Comparison of ENCODE assay signal across 34 cellular contexts in genomic region chr10:109624939-109625338, GRCh38.
"Had no signal": no experiment of that assay in that cellular context is flagged by ENCODE, and none has a peak within 500 bp of the region (broad histone marks: within the 10 kb centered on the region; RNA-seq: fewer than 3 reads in every experiment).

No MANE protein-coding gene starts in this region.

- H3K9me3 Mint-ChIP-seq: activated CD8-positive, alpha-beta T cell treated with anti-CD3 and anti-CD28 coated beads for 36 hours; activated naive CD8-positive, alpha-beta T cell treated with anti-CD3 and anti-CD28 coated beads, Interleukin-2, amount 50 U/mL, for 24 hours had no signal

- H3K4me3 Mint-ChIP-seq: activated CD8-positive, alpha-beta T cell treated with anti-CD3 and anti-CD28 coated beads for 36 hours; activated naive CD8-positive, alpha-beta T cell; activated naive CD8-positive, alpha-beta T cell treated with anti-CD3 and anti-CD28 coated beads, Interleukin-2, amount 50 U/mL, for 24 hours; activated T-cell treated with anti-CD3 and anti-CD28 coated beads, Interleukin-2, amount 50 U/mL, for 4 hours; activated T-helper 17 cell treated with anti-CD3 and anti-CD28 coated beads, Interleukin-2, amount 50 U/mL, for 72 hours; brain; WTC11 had no signal

- H3K4me3 ChIP-seq: adrenal gland, breast epithelium, cardiac muscle cell, colonic mucosa, esophagus squamous epithelium, gastroesophageal sphincter had no signal

- H3K4me1 Mint-ChIP-seq: activated naive CD8-positive, alpha-beta T cell treated with anti-CD3 and anti-CD28 coated beads, Interleukin-2, amount 50 U/mL, for 24 hours; activated T-helper 17 cell treated with anti-CD3 and anti-CD28 coated beads, Interleukin-2, amount 50 U/mL, for 72 hours; brain had no signal

- H3K27me3 Mint-ChIP-seq: activated CD8-positive, alpha-beta T cell treated with anti-CD3 and anti-CD28 coated beads for 36 hours; activated naive CD8-positive, alpha-beta T cell; activated naive CD8-positive, alpha-beta T cell treated with anti-CD3 and anti-CD28 coated beads, Interleukin-2, amount 50 U/mL, for 24 hours; activated T-helper 17 cell treated with anti-CD3 and anti-CD28 coated beads, Interleukin-2, amount 50 U/mL, for 72 hours had no signal

- H3K36me3 ChIP-seq: adrenal gland, breast epithelium, cardiac muscle cell, colonic mucosa, esophagus squamous epithelium, gastroesophageal sphincter had no signal

- H3K4me1 ChIP-seq: adrenal gland, breast epithelium, colonic mucosa, esophagus squamous epithelium, gastroesophageal sphincter had no signal

- H3K9me3 ChIP-seq: adrenal gland, breast epithelium, colonic mucosa, esophagus squamous epithelium, gastroesophageal sphincter had no signal

- FAIRE-seq: endometrium, endothelial cell of umbilical vein, TTC549 had no signal

- H3K27me3 ChIP-seq: adrenal gland, breast epithelium, cardiac muscle cell, colonic mucosa, esophagus squamous epithelium, gastroesophageal sphincter had no signal

- H3K27ac Mint-ChIP-seq: activated CD8-positive, alpha-beta T cell treated with anti-CD3 and anti-CD28 coated beads for 36 hours; activated naive CD8-positive, alpha-beta T cell; activated naive CD8-positive, alpha-beta T cell treated with anti-CD3 and anti-CD28 coated beads, Interleukin-2, amount 50 U/mL, for 24 hours; activated T-helper 17 cell treated with anti-CD3 and anti-CD28 coated beads, Interleukin-2, amount 50 U/mL, for 72 hours; brain; WTC11 had no signal

- ATAC-seq: activated CD4-positive, CD25-positive, alpha-beta regulatory T cell treated with anti-CD3 and anti-CD28 coated beads, Interleukin-2, amount 50 U/mL, for 24 hours; activated CD8-positive, alpha-beta T cell treated with anti-CD3 and anti-CD28 coated beads for 36 hours; activated naive CD8-positive, alpha-beta T cell treated with anti-CD3 and anti-CD28 coated beads, Interleukin-2, amount 50 U/mL, for 24 hours; activated T-cell treated with anti-CD3 and anti-CD28 coated beads, Interleukin-2, amount 50 U/mL, for 4 hours; activated T-helper 17 cell treated with anti-CD3 and anti-CD28 coated beads, Interleukin-2, amount 50 U/mL, for 72 hours; gastroesophageal sphincter; SK-N-SH treated with all-trans-retinoic acid at 6 μM for 48 hours; WTC11 had no signal

- H3K27ac ChIP-seq: adrenal gland, breast epithelium, cardiac muscle cell, colonic mucosa, epithelial cell of prostate, esophagus squamous epithelium, gastroesophageal sphincter, VCaP had no signal

- DNase-seq: activated CD4-positive, alpha-beta T cell treated with anti-CD3 and anti-CD28 coated beads for 48 hours; activated CD4-positive, alpha-beta T cell treated with anti-CD3 and anti-CD28 coated beads, Interleukin-2, amount 50 U/mL, for 1 hour; activated CD4-positive, alpha-beta T cell treated with anti-CD3 and anti-CD28 coated beads, Interleukin-2, amount 50 U/mL, for 48 hours; activated CD8-positive, alpha-beta memory T cell treated with anti-CD3 and anti-CD28 coated beads for 24 hours; activated CD8-positive, alpha-beta T cell treated with anti-CD3 and anti-CD28 coated beads for 36 hours; activated effector memory CD4-positive, alpha-beta T cell treated with Interleukin-2 at 50 U/mL for 16 hours; activated gamma-delta T cell treated with Interleukin-2 at 50 U/mL for 16 hours; activated naive CD4-positive, alpha-beta T cell treated with anti-CD3 and anti-CD28 coated beads, Interleukin-2, amount 50 U/mL, for 16 hours; activated naive CD4-positive, alpha-beta T cell treated with Interleukin-2 at 50 U/mL for 16 hours; activated naive CD8-positive, alpha-beta T cell treated with anti-CD3 and anti-CD28 coated beads, Interleukin-2, amount 50 U/mL, for 24 hours; activated T-cell treated with anti-CD3 and anti-CD28 coated beads, Interleukin-2, amount 50 U/mL, for 4 hours; adrenal gland; amygdala; central memory CD4-positive, alpha-beta T cell; cerebellar nuclear complex; colonic mucosa; effector CD8-positive, alpha-beta T cell; esophagus squamous epithelium; foreskin melanocyte; T-helper 2 cell had no signal

- H3K36me3 Mint-ChIP-seq: activated naive CD8-positive, alpha-beta T cell; brain; WTC11 had no signal
